In genomic region chr1:29386453-29386852, GRCh38 we compare ENCODE assay signal across 8 cellular contexts.
DNase-seq lines count a peak whose midpoint lies in the region; ATAC-seq, FAIRE-seq and TF ChIP-seq lines count a peak whose summit lies in the region.
"Not testable (repeated sequence)": the region's sequence is repeated elsewhere in the genome, so short reads cannot be mapped to it uniquely, and the experiment has no call there.

No MANE protein-coding gene starts in this region.

- not testable (repeated sequence) for H2AFZ ChIP-seq in K562 (ENCODE audit: low read depth, low read length)

- peak; percentile 11 for FAIRE-seq in K562 (lab: Jason Lieb, UNC)

- TF ChIP-seq RAD21 in K562 (CRISPR knock-in tag; conservative IDR thresholded peaks at IDR 0.05 in 1 of 2, IDR thresholded peaks at IDR 0.05 in 1 of 2) = not testable (repeated sequence)

- 0% methylated on average over 1 of the region's 1 CpG for WGBS in K562 (ENCODE audit: insufficient coverage, low coverage, missing lambda C conversion rate)

- H3K4me2 ChIP-seq in K562 (ENCODE audit: insufficient read depth, low read length) = not testable (repeated sequence)

- not testable (repeated sequence) for TF ChIP-seq POLR2A in K562 (conservative IDR thresholded peaks at IDR 0.05)

- peaks cover 0 to 18% of the 10 kb centered on the region in 2 experiments; a peak in 1 of 5 replicates for H3K27me3 ChIP-seq in K562 (ENCODE audit: control insufficient read depth in 2 of 2, insufficient read depth in 2 of 2, low read length in 2 of 2)
- H3K27me3 ChIP-seq in colonic mucosa = not testable (repeated sequence)

- not testable (repeated sequence) for H3K27ac ChIP-seq in HEK293 (ENCODE audit: extremely low read depth, low read depth, low read length); K562 (ENCODE audit: extremely low read depth, low read depth, low read length); colonic mucosa; coronary artery

- not testable (repeated sequence) for BruUV-seq in K562 (replicated peaks; lab: Mats Ljungman, UMichigan)

- not testable (repeated sequence) for H3K9me3 Mint-ChIP-seq in WTC11

- H3K36me3 Mint-ChIP-seq in WTC11 = not testable (repeated sequence)

- not testable (repeated sequence) for H3K4me1 Mint-ChIP-seq in WTC11

- not testable (repeated sequence) for TF ChIP-seq EP300 in K562 (IDR thresholded peaks at IDR 0.05; ENCODE audit: low read length)

- H3K9me1 ChIP-seq in K562 (ENCODE audit: control insufficient read depth, insufficient read depth, low read length) = not testable (repeated sequence)

- not testable (repeated sequence) for H3K27ac Mint-ChIP-seq in WTC11

- not testable (repeated sequence) for H3K27me3 Mint-ChIP-seq in WTC11 (ENCODE audit: low read depth)

- H3K79me2 ChIP-seq in K562 (ENCODE audit: control insufficient read depth, insufficient read depth, low read length) = not testable (repeated sequence)

- ATAC-seq in WTC11, K562: not testable (repeated sequence)

- POLR2A ChIA-PET in HEK293 (lab: Yijun Ruan, JAX); WTC11 (lab: Charles Lee): not testable (repeated sequence)
- POLR2A ChIA-PET in K562 (lab: Yijun Ruan, JAX) = interaction anchor here (0.6 kb wide), 2 partner anchors 31 to 112 kb away, joined by 3 to 4 read pairs; no protein-coding TSS in a partner anchor

- H3K4me3 Mint-ChIP-seq in WTC11 = not testable (repeated sequence)

- not testable (repeated sequence) for H3K4me3 ChIP-seq in HEK293 (ENCODE audit: low read depth, low read length); K562; colonic mucosa; coronary artery

- DNase-seq in WTC11 (ENCODE audit: low spot score); K562 (ENCODE audit: extremely low read depth in 1 of 4, low spot score in 3 of 4): not testable (repeated sequence)
- peak; percentile 21 for DNase-seq in activated CD8-positive, alpha-beta memory T cell treated with anti-CD3 and anti-CD28 coated beads for 24 hours
- peak; percentile 1 for DNase-seq in colonic mucosa
- DNase-seq in coronary artery (ENCODE audit: low spot score) = peak; percentile 7
- peak; percentile 7 for DNase-seq in ecto neural progenitor cell (ENCODE audit: low spot score)
- DNase-seq in mesenteric fat pad (ENCODE audit: low spot score) = peak; percentile 1

- H3K36me3 ChIP-seq in HEK293 (ENCODE audit: control insufficient read depth in 2 of 2, insufficient read depth in 1 of 2, low read length in 2 of 2); K562 (ENCODE audit: control insufficient read depth, insufficient read depth, low read length); colonic mucosa: not testable (repeated sequence)

- not testable (repeated sequence) for H3K9ac ChIP-seq in K562 (ENCODE audit: insufficient read depth in 1 of 2, low read depth in 2 of 2, low read length in 2 of 2); colonic mucosa (ENCODE audit: low read depth in 2 of 2, low read length in 2 of 2)

- intact Hi-C loops in K562 (cut with micrococcal nuclease); colonic mucosa (cut with DNase I): not testable (repeated sequence)

- CTCF ChIA-PET in HEK293 (lab: Yijun Ruan, JAX) = not testable (repeated sequence)
- CTCF ChIA-PET in WTC11 (lab: Charles Lee) (interaction anchor here (1.4 kb wide), 1 partner anchor 29 kb away, joined by 4 read pairs; no protein-coding TSS in a partner anchor), K562 (lab: Yijun Ruan, JAX; ENCODE audit: low intra/inter-chr PET ratio) (interaction anchor here (0.6 kb wide), 1 partner anchor 151 kb away, joined by 3 read pairs; no protein-coding TSS in a partner anchor)

- not testable (repeated sequence) for H3K9me3 ChIP-seq in HEK293 (ENCODE audit: control insufficient read depth, insufficient read depth, low read depth, low read length); K562 (replicated peaks; ENCODE audit: control insufficient read depth, insufficient read depth, low read depth, low read length); colonic mucosa

- in situ Hi-C loops in K562 (cut with MboI) = not testable (repeated sequence)

- not testable (repeated sequence) for H4K20me1 ChIP-seq in K562 (replicated peaks; ENCODE audit: control insufficient read depth, insufficient read depth, low read length)

- H3K4me1 ChIP-seq in HEK293 (ENCODE audit: control insufficient read depth, insufficient read depth, low read length); K562 (replicated peaks in 1 of 2; ENCODE audit: control insufficient read depth in 2 of 2, insufficient read depth in 2 of 2, low read length in 2 of 2); colonic mucosa: not testable (repeated sequence)

- TF ChIP-seq CTCF in HEK293 (tag by site-specific recombination; IDR thresholded peaks at IDR 0.05); WTC11 (IDR thresholded peaks at IDR 0.05); K562 (IDR thresholded peaks at IDR 0.05 in 2 of 3, conservative IDR thresholded peaks at IDR 0.05 in 1 of 3; ENCODE audit: insufficient read depth in 2 of 3, low read depth in 1 of 3, low read length in 3 of 3); colonic mucosa (IDR thresholded peaks at IDR 0.05); coronary artery (IDR thresholded peaks at IDR 0.05): not testable (repeated sequence)

TF ChIP-seq in HEK293, 187 proteins besides CTCF, POLR2A, EP300 and RAD21:
- TF ChIP-seq ZNF121 (tag by site-specific recombination; IDR thresholded peaks at IDR 0.05) = peak; percentile 85
TF ChIP-seq in HEK293: peak in this region for 1; not testable (repeated sequence) for 186.

TF ChIP-seq in WTC11, 78 proteins besides CTCF, POLR2A, EP300 and RAD21:
- peak; percentile 60; the same call in 1 of the 2 replicates for TF ChIP-seq ZNF121 (CRISPR knock-in tag; IDR thresholded peaks at IDR 0.05)

TF ChIP-seq in K562, 482 proteins besides CTCF, POLR2A, EP300 and RAD21:
- TF ChIP-seq ZNF121 (CRISPR knock-in tag; conservative IDR thresholded peaks at IDR 0.05) (peak; percentile 76; the same call in 1 of the 2 replicates), RBM25 (IDR thresholded peaks at IDR 0.05; ENCODE audit: low read depth, low read length, severe bottlenecking) (peak; percentile 29)
TF ChIP-seq in K562: peak in this region for 2; not testable (repeated sequence) for 480.
